ENCODE assay signal across 9 cellular contexts in the genomic region with DNA sequence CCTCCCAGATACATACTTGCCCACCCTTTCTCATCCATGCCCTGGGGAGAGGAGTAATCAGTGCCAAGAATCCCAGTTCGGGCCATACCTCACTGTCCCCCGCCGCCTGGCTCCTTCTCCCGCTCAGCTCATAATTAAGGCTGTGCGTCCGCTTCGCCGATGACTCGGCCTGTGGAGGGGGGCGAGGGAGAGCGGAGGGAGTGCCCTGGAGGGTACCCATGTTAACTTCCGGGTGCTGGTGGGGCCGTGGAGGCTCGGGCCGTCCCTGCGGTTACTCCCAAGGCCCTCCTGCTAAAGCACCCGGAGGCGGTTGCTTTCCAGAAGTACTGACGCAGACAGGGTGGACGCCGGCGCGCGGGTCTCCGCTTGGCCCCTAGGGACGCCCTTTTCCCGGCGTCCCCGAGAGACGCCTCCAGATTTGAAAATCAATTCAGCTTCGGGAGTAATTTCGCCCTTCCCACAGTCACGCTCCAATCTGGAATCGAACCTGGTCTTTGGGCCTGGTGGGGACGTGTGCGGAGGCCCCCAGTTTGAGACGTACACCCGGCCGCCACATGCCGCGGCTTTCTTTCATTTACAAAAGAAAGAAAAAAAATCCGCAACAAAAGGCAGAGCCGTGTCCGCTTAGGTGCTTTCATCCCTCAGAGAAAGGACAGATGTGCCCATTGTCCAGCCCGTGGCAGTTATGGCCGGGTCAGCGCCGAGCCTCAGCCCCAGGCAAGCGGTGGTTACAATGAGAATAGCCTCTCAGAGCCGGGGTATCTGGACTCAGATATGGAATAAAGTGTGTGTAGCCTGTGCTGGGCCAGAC. TPM values are rescaled to one million over a fixed set of nuclear protein-coding genes. Genes with fewer than 3 reads are reported as not detected.
DNase-seq lines count a peak whose midpoint lies in the region; ATAC-seq, FAIRE-seq and TF ChIP-seq lines count a peak whose summit lies in the region.
"Had no signal": no experiment of that assay in that cellular context is flagged by ENCODE, and none has a peak within 500 bp of the region (broad histone marks: within the 10 kb centered on the region; RNA-seq: fewer than 3 reads in every experiment).

No MANE protein-coding gene starts in this region.

- TF ChIP-seq EP300 in suprapubic skin (IDR thresholded peaks at IDR 0.05) = no peak

- no peaks in the 10 kb centered on the region for H3K9me3 Mint-ChIP-seq in T-helper 2 cell treated with Interferon-gamma antibody and Interleukin-4, amounts not matched to agents 5 μg/mL and 100 μg/mL, for 36 hours

- H3K27ac ChIP-seq in kidney (ENCODE audit: low read depth in 2 of 2, low read length in 2 of 2) (no peak overlapping the region), suprapubic skin (no peak overlapping the region)

- H3K27me3 ChIP-seq in suprapubic skin = peaks cover 99% of the 10 kb centered on the region

- peaks cover 3% of the 10 kb centered on the region for H3K36me3 Mint-ChIP-seq in T-helper 2 cell treated with Interferon-gamma antibody and Interleukin-4, amounts not matched to agents 5 μg/mL and 100 μg/mL, for 36 hours (ENCODE audit: low read depth)

- H3K9ac ChIP-seq in kidney (ENCODE audit: low read length in 2 of 2) = no peak overlapping the region

- H3K4me1 Mint-ChIP-seq in T-helper 2 cell treated with Interferon-gamma antibody and Interleukin-4, amounts not matched to agents 5 μg/mL and 100 μg/mL, for 36 hours (ENCODE audit: low read depth) = peaks cover 3% of the 10 kb centered on the region

- H3K4me1 ChIP-seq in kidney (ENCODE audit: control insufficient read depth in 1 of 2, insufficient read depth in 1 of 2, low read depth in 1 of 2, low read length in 2 of 2) = peaks cover 3 to 19% of the 10 kb centered on the region in 2 donors
- peaks cover 51% of the 10 kb centered on the region for H3K4me1 ChIP-seq in suprapubic skin

- intact Hi-C loops in kidney (cut with DNase I) = no loop called here

- peak overlapping the region; percentile 65 for H3K4me3 Mint-ChIP-seq in T-helper 2 cell treated with Interferon-gamma antibody and Interleukin-4, amounts not matched to agents 5 μg/mL and 100 μg/mL, for 36 hours

- no peaks in the 10 kb centered on the region for H3K9me3 ChIP-seq in kidney (ENCODE audit: control insufficient read depth in 1 of 2, low read length in 2 of 2)
- H3K9me3 ChIP-seq in suprapubic skin = no peaks in the 10 kb centered on the region

- peaks cover 88% of the 10 kb centered on the region for H3K27me3 Mint-ChIP-seq in T-helper 2 cell treated with Interferon-gamma antibody and Interleukin-4, amounts not matched to agents 5 μg/mL and 100 μg/mL, for 36 hours (ENCODE audit: low read depth)

- no peak overlapping the region for H3K27ac Mint-ChIP-seq in T-helper 2 cell treated with Interferon-gamma antibody and Interleukin-4, amounts not matched to agents 5 μg/mL and 100 μg/mL, for 36 hours

- TF ChIP-seq POLR2A in suprapubic skin (IDR thresholded peaks at IDR 0.05) = no peak

- DNase-seq in T-helper 2 cell treated with Interferon-gamma antibody and Interleukin-4, amounts not matched to agents 5 μg/mL and 100 μg/mL, for 36 hours (ENCODE audit: low spot score) = no peak
- DNase-seq in T-helper 2 cell (no peak), amniotic epithelial cell (ENCODE audit: low read depth) (peak; percentile 46), kidney (peak; percentile 75), suprapubic skin (ENCODE audit: low spot score in 2 of 2) (peak in 1 of 2 donors; percentile 53), DMS114 treated with DMSO at 0.1 percent for 48 hours (lab: John Stamatoyannopoulos, UW; ENCODE audit: unreplicated experiment) (no peak)

- ATAC-seq in GM18511 (IDR thresholded peaks at IDR 0.05; ENCODE audit: unreplicated experiment) (no peak), HG03521 (IDR thresholded peaks at IDR 0.05; ENCODE audit: unreplicated experiment) (no peak)

- FAIRE-seq in kidney (lab: Jason Lieb, UNC) = no peak
- FAIRE-seq: TTC549 had no signal

- WGBS in suprapubic skin = 21% methylated on average over 39 of the region's 50 CpGs

- TF ChIP-seq CTCF in kidney (IDR thresholded peaks at IDR 0.05; ENCODE audit: borderline replicate concordance, extremely low read depth, insufficient read depth) (no peak), suprapubic skin (IDR thresholded peaks at IDR 0.05) (no peak)

- H3K36me3 ChIP-seq in kidney (ENCODE audit: control insufficient read depth in 1 of 2, insufficient read depth in 2 of 2, low read length in 2 of 2) = no peaks in the 10 kb centered on the region
- H3K36me3 ChIP-seq in suprapubic skin = no peaks in the 10 kb centered on the region

- H3K4me3 ChIP-seq in kidney (ENCODE audit: low read length in 2 of 2) (no peak overlapping the region), suprapubic skin (peak overlapping the region; percentile 55)

RNA-seq across cellular contexts. Expression of a gene that starts 1.0 kb away (rescaled TPM):
- total RNA-seq in kidney = not detected
- not detected for polyA plus RNA-seq in kidney (ENCODE audit: insufficient read depth, low read depth, low replicate concordance)
- under 1 TPM in 1 of 4 donors, not detected in 3; 0.29 TPM for total RNA-seq in suprapubic skin

Comparison
In these comparisons a context has a peak if more than half of its experiments do, and no peak if none do; other contexts are left out.
1. DNase-seq: peak in amniotic epithelial cell (single experiment) and kidney (single experiment); none in T-helper 2 cell treated with Interferon-gamma antibody and Interleukin-4, amounts not matched to agents 5 μg/mL and 100 μg/mL, for 36 hours (single experiment), T-helper 2 cell (0 of 5) and DMS114 treated with DMSO at 0.1 percent for 48 hours (single experiment).